In genomic region chr9:137639303-137640051, GRCh38 we compare ENCODE assay signal across 9 cellular contexts. TPM values are rescaled to one million over a fixed set of nuclear protein-coding genes. Genes with fewer than 3 reads are reported as not detected.
DNase-seq lines count a peak whose midpoint lies in the region; ATAC-seq, FAIRE-seq and TF ChIP-seq lines count a peak whose summit lies in the region.
"Had no signal": no experiment of that assay in that cellular context is flagged by ENCODE, and none has a peak within 500 bp of the region (broad histone marks: within the 10 kb centered on the region; RNA-seq: fewer than 3 reads in every experiment).

No MANE protein-coding gene starts in this region.

- H3K9me3 ChIP-seq in IMR-90 (ENCODE audit: control insufficient read depth, insufficient read depth, low read length) (no peaks in the 10 kb centered on the region), spleen (no peaks in the 10 kb centered on the region)

- H3K27ac Mint-ChIP-seq in activated CD4-positive, alpha-beta T cell treated with anti-CD3 and anti-CD28 coated beads for 36 hours, result peak overlapping the region; percentile 89

- no peak overlapping the region for H3K27ac ChIP-seq in IMR-90 (ENCODE audit: insufficient read depth, low read length)
- H3K27ac ChIP-seq in spleen, result peak overlapping the region; percentile 30 to 77 (median 68)

- in situ Hi-C loops in IMR-90 (cut with MboI; ENCODE audit: low sequenced_read_pairs), result no loop called here

- no peaks in the 10 kb centered on the region for H3K27me3 Mint-ChIP-seq in activated CD4-positive, alpha-beta T cell treated with anti-CD3 and anti-CD28 coated beads for 36 hours

- intact Hi-C loops in activated CD4-positive, alpha-beta T cell treated with anti-CD3 and anti-CD28 coated beads for 36 hours (cut with DNase I, micrococcal nuclease), result loop anchor here in 1 of 2 experiments (1.0 kb wide), 1 partner anchor 34 kb away; the partner anchor contains the start of gene ARRDC1
- intact Hi-C loops in IMR-90 (cut with micrococcal nuclease), result no loop called here
- intact Hi-C loops in spleen (cut with DNase I; ENCODE audit: low total_unique reads), result no loop called here

- H3K4me2 ChIP-seq in IMR-90 (ENCODE audit: low read depth, low read length), result peak overlapping the region; percentile 67

- TF ChIP-seq CTCF in IMR-90 (conservative IDR thresholded peaks at IDR 0.05; ENCODE audit: low read depth, low read length) (no peak), spleen (IDR thresholded peaks at IDR 0.05 in 8 of 11, conservative IDR thresholded peaks at IDR 0.05 in 3 of 11) (no peak)

- H3K56ac ChIP-seq in IMR-90 (ENCODE audit: extremely low read depth, insufficient read depth, low read length), result no peak overlapping the region

- H2BK15ac ChIP-seq in IMR-90 (ENCODE audit: low read depth, low read length), result no peak overlapping the region

- TF ChIP-seq POLR2A in IMR-90 (IDR thresholded peaks at IDR 0.05; ENCODE audit: low read depth, low read length) (no peak), spleen (IDR thresholded peaks at IDR 0.05) (no peak)

- H4K91ac ChIP-seq in IMR-90 (ENCODE audit: insufficient read depth, low read depth, low read length), result no peak overlapping the region

- no peak overlapping the region for H2BK120ac ChIP-seq in IMR-90 (ENCODE audit: low read depth, low read length)

- H3K79me1 ChIP-seq in IMR-90 (ENCODE audit: low read depth in 1 of 2, low read length in 2 of 2), result peaks cover 20 to 58% of the 10 kb centered on the region in 2 experiments

- no peak overlapping the region for H4K8ac ChIP-seq in IMR-90 (ENCODE audit: low read depth in 2 of 2, low read length in 2 of 2)

- peak; percentile 97 for ATAC-seq in activated CD4-positive, alpha-beta T cell treated with anti-CD3 and anti-CD28 coated beads for 36 hours
- ATAC-seq in IMR-90 (ENCODE audit: low read depth) (peak; percentile 66), HG02852 (IDR thresholded peaks at IDR 0.05; ENCODE audit: unreplicated experiment) (no peak), GM21360 (IDR thresholded peaks at IDR 0.05; ENCODE audit: unreplicated experiment) (no peak)

- H3K4me3 ChIP-seq in IMR-90 (ENCODE audit: insufficient read depth, low read depth, low read length) (no peak overlapping the region), spleen (peak overlapping the region in 2 of 8 donors; percentile 23 to 43)

- H3K4me1 Mint-ChIP-seq in activated CD4-positive, alpha-beta T cell treated with anti-CD3 and anti-CD28 coated beads for 36 hours, result peaks cover 46% of the 10 kb centered on the region

- no peak for DNase-seq in activated CD4-positive, alpha-beta T cell treated with anti-CD3 and anti-CD28 coated beads for 36 hours
- DNase-seq in activated CD4-positive, alpha-beta T cell treated with anti-CD3 and anti-CD28 coated beads for 4 hours, result no peak
- DNase-seq in IMR-90, result no peak
- no peak for DNase-seq in spleen
- no peak for DNase-seq in NCI-H2081 (lab: John Stamatoyannopoulos, UW)
- DNase-seq: NCI-H526 treated with DMSO at 0.1 percent for 48 hours had no signal

- no peak overlapping the region for H2AK9ac ChIP-seq in IMR-90 (replicated peaks; ENCODE audit: low read depth, low read length, poor library complexity)

- no peak overlapping the region for H2AK5ac ChIP-seq in IMR-90 (ENCODE audit: low read depth, low read length)

- no peaks in the 10 kb centered on the region for H3K27me3 ChIP-seq in IMR-90 (ENCODE audit: control insufficient read depth, insufficient read depth, low read length)
- H3K27me3 ChIP-seq in spleen (replicated peaks in 1 of 7), result no peaks in the 10 kb centered on the region

- BruUV-seq in IMR-90 (replicated peaks; lab: Mats Ljungman, UMichigan), result no TSS peak

- H4K20me1 ChIP-seq in IMR-90 (ENCODE audit: insufficient read depth, low read length), result peaks cover 60% of the 10 kb centered on the region

- peaks cover 14% of the 10 kb centered on the region for H3K9me1 ChIP-seq in IMR-90 (ENCODE audit: insufficient read depth, low read length)

- POLR2A ChIA-PET in activated CD4-positive, alpha-beta T cell treated with anti-CD3 and anti-CD28 coated beads for 36 hours (lab: Charles Lee), result no interaction called here
- POLR2A ChIA-PET in IMR-90 (lab: Charles Lee; ENCODE audit: unreplicated experiment), result no interaction called here

- WGBS in IMR-90 (ENCODE audit: extremely low coverage in 2 of 2, insufficient read length in 1 of 2), 2 experiments, result 97% methylated on average over 5 of the region's 12 CpGs; no CpG with 5 or more reads in 1 of the 2 experiments
- 55 to 61% (median 58%) methylated on average over 12 of the region's 12 CpGs for WGBS in spleen, 5 donors

- FAIRE-seq in colon (lab: Jason Lieb, UNC), result peak; percentile 33

- peaks cover 24% of the 10 kb centered on the region for H3K36me3 Mint-ChIP-seq in activated CD4-positive, alpha-beta T cell treated with anti-CD3 and anti-CD28 coated beads for 36 hours (ENCODE audit: low read depth)

- no peak overlapping the region for H2BK20ac ChIP-seq in IMR-90 (ENCODE audit: low read depth, low read length)

- H2BK5ac ChIP-seq in IMR-90 (ENCODE audit: low read depth, low read length, poor library complexity, severe bottlenecking), result no peak overlapping the region

- no peak overlapping the region for H3K18ac ChIP-seq in IMR-90 (ENCODE audit: low read depth, low read length)

- H3K14ac ChIP-seq in IMR-90 (replicated peaks; ENCODE audit: low read depth, low read length), result no peak overlapping the region

- no peaks in the 10 kb centered on the region for H3K9me3 Mint-ChIP-seq in activated CD4-positive, alpha-beta T cell treated with anti-CD3 and anti-CD28 coated beads for 36 hours (ENCODE audit: low read depth)

- CTCF ChIA-PET in activated CD4-positive, alpha-beta T cell treated with anti-CD3 and anti-CD28 coated beads for 36 hours (lab: Charles Lee), result interaction anchor here (1.1 kb wide), 1 partner anchor 127 kb away, joined by 4 read pairs; no protein-coding TSS in a partner anchor
- CTCF ChIA-PET in IMR-90 (lab: Yijun Ruan, JAX), result no interaction called here

- no peak overlapping the region for H3K4ac ChIP-seq in IMR-90 (ENCODE audit: low read depth, low read length)

- H3K4me3 Mint-ChIP-seq in activated CD4-positive, alpha-beta T cell treated with anti-CD3 and anti-CD28 coated beads for 36 hours, result peak overlapping the region; percentile 65

- peaks cover 6% of the 10 kb centered on the region; the same call in 1 of the 2 replicates for H3K4me1 ChIP-seq in IMR-90 (ENCODE audit: control insufficient read depth, insufficient read depth, low read length)
- H3K4me1 ChIP-seq in spleen, result peaks cover 20 to 93% (median 40%) of the 10 kb centered on the region in 6 donors

- no peak for TF ChIP-seq RAD21 in IMR-90 (IDR thresholded peaks at IDR 0.05; ENCODE audit: low read length)

- dilution Hi-C loops in IMR-90 (cut with HindIII; ENCODE audit: low sequenced_read_pairs, unreplicated experiment), result no loop called here

- H4K5ac ChIP-seq in IMR-90 (ENCODE audit: low read depth, low read length), result no peak overlapping the region

- H3K23ac ChIP-seq in IMR-90 (ENCODE audit: low read depth, low read length), result no peak overlapping the region

- H3K36me3 ChIP-seq in IMR-90 (ENCODE audit: control insufficient read depth, insufficient read depth, low read length) (peaks cover 8% of the 10 kb centered on the region), spleen (peaks cover 0 to 39% (median 4%) of the 10 kb centered on the region in 6 donors)

- no peak overlapping the region for H3K9ac ChIP-seq in IMR-90 (ENCODE audit: low read depth, low read length)

- H2AFZ ChIP-seq in IMR-90 (replicated peaks; ENCODE audit: low read length, poor library complexity), result no peak overlapping the region

TF ChIP-seq in IMR-90, 13 proteins besides CTCF, POLR2A, EP300 and RAD21 (continues in another document):
- no peak for TF ChIP-seq MAZ (IDR thresholded peaks at IDR 0.05; ENCODE audit: borderline replicate concordance, low read depth, low read length)
- TF ChIP-seq USF2 (IDR thresholded peaks at IDR 0.05; ENCODE audit: low read depth, low read length), result no peak

RNA-seq across cellular contexts. Expression of gene EHMT1, which starts 20.7 kb away (rescaled TPM):
- total RNA-seq in activated CD4-positive, alpha-beta T cell treated with anti-CD3 and anti-CD28 coated beads for 36 hours, result 10 to 100 TPM; 66.6 to 76.7 TPM
- total RNA-seq in IMR-90 (2012; rRNA removed), result 32.8 and 36.1 TPM in 2 replicates
- 35.1 and 39.0 TPM in 2 replicates for polyA plus RNA-seq in IMR-90 (2012; rRNA removed)
- polyA plus RNA-seq in IMR-90 (2012; cell fraction: cytosol; rRNA removed), result 30.8 and 36.6 TPM in 2 replicates
- polyA plus RNA-seq in IMR-90 (2012; cell fraction: nucleus; rRNA removed; ENCODE audit: low replicate concordance), result 109 and 195 TPM in 2 replicates
- 100 to 1,000 TPM in 6 of 7 donors, 10 to 100 TPM in 1; 87.7 to 163 (median 130) TPM for total RNA-seq in spleen
- polyA plus RNA-seq in spleen, result 10 to 100 TPM; 35.5 to 60.9 (median 54.9) TPM

RNA-seq across cellular contexts. Expression of gene ARRDC1, which starts 34.0 kb away (rescaled TPM):
- 10 to 100 TPM; 32.4 to 41.6 TPM for total RNA-seq in activated CD4-positive, alpha-beta T cell treated with anti-CD3 and anti-CD28 coated beads for 36 hours
- total RNA-seq in IMR-90 (2012; rRNA removed) (7.7 and 7.8 TPM in 2 replicates), spleen (10 to 100 TPM; 51.4 to 85.2 (median 70.2) TPM)
- polyA plus RNA-seq in IMR-90 (2012; rRNA removed) (37.8 and 41.4 TPM in 2 replicates), spleen (100 to 1,000 TPM in 1 of 3 donors, 10 to 100 TPM in 2; 60.1 to 158 (median 95.1) TPM)
- 19.6 and 40.1 TPM in 2 replicates for polyA plus RNA-seq in IMR-90 (2012; cell fraction: cytosol; rRNA removed)
- 177 and 484 TPM in 2 replicates for polyA plus RNA-seq in IMR-90 (2012; cell fraction: nucleus; rRNA removed; ENCODE audit: low replicate concordance)

RNA-seq across cellular contexts. Expression of gene ZMYND19, which starts 49.2 kb away (rescaled TPM):
- total RNA-seq in activated CD4-positive, alpha-beta T cell treated with anti-CD3 and anti-CD28 coated beads for 36 hours, result 10 to 100 TPM; 36.2 to 43.0 TPM
- 14.3 and 16.4 TPM in 2 replicates for total RNA-seq in IMR-90 (2012; rRNA removed)
- 21.4 and 23.1 TPM in 2 replicates for polyA plus RNA-seq in IMR-90 (2012; rRNA removed)
- 24.4 and 24.7 TPM in 2 replicates for polyA plus RNA-seq in IMR-90 (2012; cell fraction: cytosol; rRNA removed)
- polyA plus RNA-seq in IMR-90 (2012; cell fraction: nucleus; rRNA removed; ENCODE audit: low replicate concordance), result 41.1 and 61.6 TPM in 2 replicates
- 10 to 100 TPM; 12.7 to 17.5 (median 15.3) TPM for total RNA-seq in spleen
- 10 to 100 TPM; 17.7 to 24.1 (median 17.8) TPM for polyA plus RNA-seq in spleen

Comparison
In these comparisons a context has a peak if more than half of its experiments do, and no peak if none do; other contexts are left out.
1. ATAC-seq: peak in activated CD4-positive, alpha-beta T cell treated with anti-CD3 and anti-CD28 coated beads for 36 hours (single experiment) and IMR-90 (single experiment); none in HG02852 (single experiment) and GM21360 (single experiment).